In the genomic region with DNA sequence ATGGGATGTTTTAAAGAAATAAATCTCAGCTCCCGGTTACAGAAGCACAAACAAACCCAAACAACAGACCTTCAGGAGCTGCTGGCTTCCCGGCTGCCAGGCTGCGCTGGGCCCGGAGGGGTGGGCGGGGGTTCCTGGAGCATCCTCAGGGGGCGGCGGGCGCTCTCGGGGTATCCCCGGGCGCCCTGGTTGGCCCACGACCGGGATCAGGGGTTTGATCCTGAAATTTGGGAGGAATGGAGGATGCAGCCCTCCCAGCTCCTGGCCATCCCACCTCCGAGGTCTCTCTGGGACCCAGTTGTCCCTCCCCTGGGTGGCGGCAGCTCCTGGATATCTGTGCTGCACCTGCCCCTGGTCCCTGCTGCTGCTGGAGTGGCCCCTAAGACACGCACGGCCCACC, we compare ENCODE assay signal across 21 cellular contexts. TPM values are rescaled to one million over a fixed set of nuclear protein-coding genes. Genes with fewer than 3 reads are reported as not detected.
"Had no signal": no experiment of that assay in that cellular context is flagged by ENCODE, and none has a peak within 500 bp of the region (broad histone marks: within the 10 kb centered on the region; RNA-seq: fewer than 3 reads in every experiment).

No MANE protein-coding gene starts in this region.

- H3K4me3 ChIP-seq: K562, SJCRH30 had no signal

- H3K27ac ChIP-seq: HL-60, KMS-11, SJCRH30 had no signal

- H3K4me2 ChIP-seq: KMS-11 had no signal

- H3K4me1 ChIP-seq: SJCRH30 had no signal

- H3K27me3 ChIP-seq: SJCRH30 had no signal

- H3K9ac ChIP-seq: KMS-11 had no signal

- ATAC-seq: K562, SK-N-SH treated with all-trans-retinoic acid at 6 μM for 48 hours had no signal

- H3K9me3 ChIP-seq: SJCRH30 had no signal

- DNase-seq: Kasumi-1, MM.1S, NCI-H1092 treated with DMSO at 0.1 percent for 48 hours, NCI-H1436, NCI-H187, NCI-H2029, NCI-H2081 treated with DMSO at 0.1 percent for 48 hours, NCI-H2171, NCI-H226, NCI-H510A, NCI-H524 treated with DMSO at 0.1 percent for 48 hours, NCI-H69, NCI-H774, RPMI8226, SHP77 treated with DMSO at 0.1 percent for 48 hours, SJCRH30 had no signal

RNA-seq across cellular contexts. Expression of a gene that starts 35.1 kb away (rescaled TPM):
- polyA plus RNA-seq: IgD-negative memory B cell had no signal
